In genomic region chr22:49259870-49260615, GRCh38 we compare ENCODE assay signal across 1 cellular context.
TF ChIP-seq lines count a peak whose summit lies in the region.

No MANE protein-coding gene starts in this region.

TF ChIP-seq in HEK293, 187 proteins besides CTCF, POLR2A, EP300 and RAD21 (continued from another document):
- TF ChIP-seq ZNF2 (tag by site-specific recombination; IDR thresholded peaks at IDR 0.05): no peak
